In genomic region chr17:73419896-73420295, GRCh38 we compare ENCODE assay signal across 21 cellular contexts.
DNase-seq lines count a peak whose midpoint lies in the region; ATAC-seq, FAIRE-seq and TF ChIP-seq lines count a peak whose summit lies in the region.
"Had no signal": no experiment of that assay in that cellular context is flagged by ENCODE, and none has a peak within 500 bp of the region (broad histone marks: within the 10 kb centered on the region; RNA-seq: fewer than 3 reads in every experiment).

No MANE protein-coding gene starts in this region.

- ATAC-seq in GM21390 (IDR thresholded peaks at IDR 0.05; ENCODE audit: unreplicated experiment), result no peak
- ATAC-seq in heart right ventricle, result no peak
- ATAC-seq: CD8-positive, alpha-beta T cell; HepG2 had no signal

- H3K27me3 ChIP-seq in mesenchymal stem cell (ENCODE audit: control insufficient read depth in 1 of 2, insufficient read depth in 1 of 2, low read length in 2 of 2) (peaks cover 0 to 15% of the 10 kb centered on the region in 2 experiments), heart right ventricle (no peaks in the 10 kb centered on the region)
- H3K27me3 ChIP-seq: BLaER1 treated with 17β-estradiol and CSF1 and Interleukin-3, amounts not matched to agents 10 nM and 100 nM had no signal

- WGBS in mesenchymal stem cell, result 79% methylated on average over 7 of the region's 9 CpGs
- 81 to 84% methylated on average over 9 of the region's 9 CpGs for WGBS in heart right ventricle, 2 donors

- H3K4me1 ChIP-seq in mesenchymal stem cell (ENCODE audit: control insufficient read depth, insufficient read depth, low read depth, low read length) (peaks cover 2% of the 10 kb centered on the region), heart right ventricle (no peaks in the 10 kb centered on the region)
- H3K4me1 ChIP-seq: BLaER1 treated with 17β-estradiol and CSF1 and Interleukin-3, amounts not matched to agents 10 nM and 100 nM had no signal

- no peak overlapping the region for H3K18ac ChIP-seq in mesenchymal stem cell (ENCODE audit: low read depth in 1 of 2, low read length in 2 of 2)

- no peak overlapping the region for H3K9ac ChIP-seq in mesenchymal stem cell (ENCODE audit: low read length)
- H3K9ac ChIP-seq: BLaER1 treated with 17β-estradiol and CSF1 and Interleukin-3, amounts not matched to agents 10 nM and 100 nM had no signal

- no peak overlapping the region for H2BK15ac ChIP-seq in mesenchymal stem cell (ENCODE audit: low read depth, poor library complexity, severe bottlenecking)

- no peak overlapping the region for H3K14ac ChIP-seq in mesenchymal stem cell (ENCODE audit: low read length in 2 of 2)

- H4K91ac ChIP-seq in mesenchymal stem cell (ENCODE audit: low read length), result no peak overlapping the region

- no peak overlapping the region for H2AFZ ChIP-seq in mesenchymal stem cell (ENCODE audit: low read depth, low read length)

- H2BK120ac ChIP-seq in mesenchymal stem cell (ENCODE audit: low read depth, low read length), result no peak overlapping the region

- no peak overlapping the region for H3K23ac ChIP-seq in mesenchymal stem cell (ENCODE audit: low read length in 2 of 2)

- H2BK12ac ChIP-seq in mesenchymal stem cell (ENCODE audit: low read length in 2 of 2), result peak overlapping the region in 1 of 2 experiments; percentile 64

- FAIRE-seq in urothelium cell line (lab: Jason Lieb, UNC), result peak; percentile 52
- FAIRE-seq: D721Med, HepG2 had no signal

- no peak overlapping the region for H3K4me3 ChIP-seq in mesenchymal stem cell (ENCODE audit: insufficient read depth in 1 of 2, low read depth in 1 of 2, low read length in 2 of 2)
- H3K4me3 ChIP-seq in heart right ventricle, result no peak overlapping the region
- H3K4me3 ChIP-seq: BLaER1 treated with 17β-estradiol and CSF1 and Interleukin-3, amounts not matched to agents 10 nM and 100 nM had no signal

- H4K8ac ChIP-seq in mesenchymal stem cell (ENCODE audit: low read length), result no peak overlapping the region

- H3K4me2 ChIP-seq in mesenchymal stem cell (ENCODE audit: low read length, poor library complexity, severe bottlenecking), result no peak overlapping the region
- H3K4me2 ChIP-seq: BLaER1 treated with 17β-estradiol and CSF1 and Interleukin-3, amounts not matched to agents 10 nM and 100 nM had no signal

- no peak overlapping the region for H2AK5ac ChIP-seq in mesenchymal stem cell (ENCODE audit: low read length, severe bottlenecking)

- H3K27ac ChIP-seq in mesenchymal stem cell (ENCODE audit: low read length, poor library complexity, severe bottlenecking), result no peak overlapping the region
- H3K27ac ChIP-seq in heart right ventricle, result no peak overlapping the region
- H3K27ac ChIP-seq: BLaER1 treated with 17β-estradiol and CSF1 and Interleukin-3, amounts not matched to agents 10 nM and 100 nM; RWPE1 had no signal

- no peak overlapping the region for H2BK5ac ChIP-seq in mesenchymal stem cell (ENCODE audit: low read depth, low read length, poor library complexity, severe bottlenecking)

- H3K4ac ChIP-seq in mesenchymal stem cell (ENCODE audit: low read depth in 1 of 2, low read length in 2 of 2), result no peak overlapping the region

- DNase-seq in MV-4-11 (lab: John Stamatoyannopoulos, UW), result peak; percentile 42
- peak; percentile 43 for DNase-seq in glomerular visceral epithelial cell (ENCODE audit: extremely low spot score)
- DNase-seq in mesenchymal stem cell, result peak; percentile 37
- DNase-seq in urothelium cell line (ENCODE audit: low spot score), result no peak
- DNase-seq in heart right ventricle, result no peak
- no peak for DNase-seq in activated CD4-positive, alpha-beta T cell treated with anti-CD3 and anti-CD28 coated beads for 4 hours
- DNase-seq: CD8-positive, alpha-beta T cell; DMS79; H7; HFFc6; KG1; NCI-H187 treated with DMSO at 0.1 percent for 48 hours; NCI-H226; NCI-H524; NCI-H82; SIG-M5 had no signal

- H3K36me3 ChIP-seq in mesenchymal stem cell (ENCODE audit: control insufficient read depth in 1 of 2, insufficient read depth in 2 of 2, low read depth in 1 of 2, low read length in 2 of 2), result no peaks in the 10 kb centered on the region
- H3K36me3 ChIP-seq in heart right ventricle, result peaks cover 0 to 14% (median 0%) of the 10 kb centered on the region in 9 donors

- H3K79me1 ChIP-seq in mesenchymal stem cell (replicated peaks; ENCODE audit: low read length, poor library complexity, severe bottlenecking), result no peaks in the 10 kb centered on the region

- intact Hi-C loops in heart right ventricle (cut with DNase I), result loop anchor here in 5 of 10 donors (10.0 kb wide), 4 partner anchors 225 to 755 kb away; partner anchors contain the start of gene SDK2 (in 2 of the 5)

- TF ChIP-seq CTCF in heart right ventricle (IDR thresholded peaks at IDR 0.05), result no peak

- H3K9me3 ChIP-seq in mesenchymal stem cell (ENCODE audit: control insufficient read depth, low read length), result no peaks in the 10 kb centered on the region
- H3K9me3 ChIP-seq in heart right ventricle, result no peaks in the 10 kb centered on the region
- H3K9me3 ChIP-seq: BLaER1 treated with 17β-estradiol and CSF1 and Interleukin-3, amounts not matched to agents 10 nM and 100 nM had no signal

Comparison
In these comparisons a context has a peak if more than half of its experiments do, and no peak if none do; other contexts are left out.
1. DNase-seq: peak in MV-4-11 (single experiment), glomerular visceral epithelial cell (single experiment) and mesenchymal stem cell (single experiment); none in urothelium cell line (single experiment), heart right ventricle (0 of 2) and activated CD4-positive, alpha-beta T cell treated with anti-CD3 and anti-CD28 coated beads for 4 hours (0 of 2).